Comparison of ENCODE assay signal across 18 cellular contexts in the genomic region with DNA sequence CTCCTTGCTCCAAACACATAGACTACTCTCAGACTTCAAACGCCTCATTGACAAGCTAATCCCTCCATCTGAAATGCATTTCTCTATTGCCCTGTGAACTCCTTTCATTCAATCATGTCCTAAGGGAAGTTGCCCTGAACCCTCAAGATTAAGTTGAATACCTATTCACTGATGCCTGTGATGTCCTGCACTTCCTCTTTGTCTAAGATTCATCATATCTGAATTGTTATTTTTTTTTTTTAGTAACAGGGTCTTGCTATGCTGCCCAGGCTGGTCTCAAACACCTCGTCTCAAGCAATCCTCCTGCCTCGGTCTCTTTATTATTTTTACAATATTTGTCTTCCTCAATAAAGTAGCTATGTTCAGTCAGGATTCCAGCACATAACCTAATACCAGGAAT. TPM values are rescaled to one million over a fixed set of nuclear protein-coding genes. Genes with fewer than 3 reads are reported as not detected.
DNase-seq lines count a peak whose midpoint lies in the region; ATAC-seq, FAIRE-seq and TF ChIP-seq lines count a peak whose summit lies in the region.
"Had no signal": no experiment of that assay in that cellular context is flagged by ENCODE, and none has a peak within 500 bp of the region (broad histone marks: within the 10 kb centered on the region; RNA-seq: fewer than 3 reads in every experiment).

No MANE protein-coding gene starts in this region.

- peak overlapping the region; percentile 37 for H3K4me2 ChIP-seq in HepG2 (ENCODE audit: low read depth, low read length)

- peak overlapping the region; percentile 9 for H3K4me3 Mint-ChIP-seq in activated naive CD8-positive, alpha-beta T cell treated with anti-CD3 and anti-CD28 coated beads, Interleukin-2, amount 10 ng/mL, durations not matched to agents 7 days and 5 days
- H3K4me3 Mint-ChIP-seq: central memory CD8-positive, alpha-beta T cell had no signal

- H3K36me3 Mint-ChIP-seq in activated naive CD8-positive, alpha-beta T cell treated with anti-CD3 and anti-CD28 coated beads, Interleukin-2, amount 10 ng/mL, durations not matched to agents 7 days and 5 days, result peaks cover 20% of the 10 kb centered on the region

- no peaks in the 10 kb centered on the region for H3K9me3 Mint-ChIP-seq in activated naive CD8-positive, alpha-beta T cell treated with anti-CD3 and anti-CD28 coated beads, Interleukin-2, amount 10 ng/mL, durations not matched to agents 7 days and 5 days
- H3K9me3 Mint-ChIP-seq: central memory CD8-positive, alpha-beta T cell had no signal

- H4K20me1 ChIP-seq in HepG2 (ENCODE audit: insufficient read depth, low read length), result peaks cover 20% of the 10 kb centered on the region

- in situ Hi-C loops in HepG2 (cut with HindIII; ENCODE audit: extremely low pct_ligation_motif_present, low pct_unique_long_range_greater_than_20kb), result no loop called here

- no peak for TF ChIP-seq POLR2A in HepG2 (IDR thresholded peaks at IDR 0.05; ENCODE audit: insufficient read depth in 1 of 2, low read depth in 2 of 2, low read length in 2 of 2)
- no peak for TF ChIP-seq POLR2A in right lobe of liver (IDR thresholded peaks at IDR 0.05)

- no peak overlapping the region for H3K9ac ChIP-seq in HepG2 (ENCODE audit: insufficient read depth, low read depth, low read length)

- H3K9me3 ChIP-seq in HepG2 (ENCODE audit: low read length), result no peaks in the 10 kb centered on the region
- no peaks in the 10 kb centered on the region for H3K9me3 ChIP-seq in right lobe of liver

- no peak overlapping the region for H3K27ac Mint-ChIP-seq in activated naive CD8-positive, alpha-beta T cell treated with anti-CD3 and anti-CD28 coated beads, Interleukin-2, amount 10 ng/mL, durations not matched to agents 7 days and 5 days

- POLR2A ChIA-PET in HepG2 (lab: Yijun Ruan, JAX), result interaction anchor here (1.0 kb wide), 1 partner anchor 13 kb away, joined by 3 read pairs; no protein-coding TSS in a partner anchor
- POLR2A ChIA-PET in activated naive CD8-positive, alpha-beta T cell treated with anti-CD3 and anti-CD28 coated beads, Interleukin-2, amount 10 ng/mL, durations not matched to agents 7 days and 5 days (lab: Charles Lee), result interaction anchor here (1.0 to 2.6 kb wide), 3 partner anchors 9 to 16 kb away, joined by 3 to 11 read pairs (median 4); a partner anchor contains a TSS

- BruUV-seq in HepG2 (replicated peaks; lab: Mats Ljungman, UMichigan), result no TSS peak

- intact Hi-C loops in HepG2 (cut with micrococcal nuclease; ENCODE audit: unreplicated experiment) (no loop called here), right lobe of liver (cut with DNase I) (no loop called here)

- no peak for TF ChIP-seq RAD21 in HepG2 (CRISPR knock-in tag; IDR thresholded peaks at IDR 0.05)

- H3K36me3 ChIP-seq in HepG2 (replicated peaks in 1 of 2; ENCODE audit: control insufficient read depth in 1 of 2, insufficient read depth in 2 of 2, low read length in 2 of 2), result peaks cover 4 to 26% of the 10 kb centered on the region in 2 experiments
- peaks cover 0 to 34% (median 11%) of the 10 kb centered on the region in 4 donors for H3K36me3 ChIP-seq in right lobe of liver

- H2AFZ ChIP-seq in HepG2 (ENCODE audit: low read length), result no peak overlapping the region

- no peaks in the 10 kb centered on the region; a peak in 1 of 5 replicates for H3K27me3 ChIP-seq in HepG2 (ENCODE audit: control insufficient read depth in 1 of 2, insufficient read depth in 2 of 2, low read length in 2 of 2)
- H3K27me3 ChIP-seq in right lobe of liver, result no peaks in the 10 kb centered on the region

- TF ChIP-seq EP300 in HepG2 (IDR thresholded peaks at IDR 0.05; ENCODE audit: low read depth in 2 of 2, low read length in 2 of 2), result no peak
- no peak for TF ChIP-seq EP300 in HepG2 (CRISPR knock-in tag; IDR thresholded peaks at IDR 0.05; ENCODE audit: borderline replicate concordance)

- CTCF ChIA-PET in HepG2 (lab: Yijun Ruan, JAX; ENCODE audit: low intra/inter-chr PET ratio, low total read pairs), result no interaction called here

- TF ChIP-seq CTCF in HepG2 (CRISPR knock-in tag; IDR thresholded peaks at IDR 0.05) (no peak), right lobe of liver (IDR thresholded peaks at IDR 0.05) (no peak)

- WGBS in HepG2 (ENCODE audit: low lambda C conversion rate), result 64% methylated on average over 3 of the region's 3 CpGs
- 56% methylated on average over 3 of the region's 3 CpGs for WGBS in right lobe of liver (ENCODE audit: insufficient coverage, low coverage, low lambda C conversion rate, missing lambda C conversion rate)

- no peak for FAIRE-seq in HepG2 (lab: Jason Lieb, UNC)

- no peak overlapping the region for H3K4me3 ChIP-seq in HepG2 (replicated peaks in 1 of 3; ENCODE audit: insufficient read depth in 1 of 3, low read depth in 2 of 3, low read length in 3 of 3)
- no peak overlapping the region for H3K4me3 ChIP-seq in right lobe of liver

- H3K4me1 ChIP-seq in HepG2 (ENCODE audit: insufficient read depth, low read length) (peaks cover 43% of the 10 kb centered on the region), right lobe of liver (peaks cover 0 to 42% (median 15%) of the 10 kb centered on the region in 4 donors)

- DNase-seq in HepG2 (ENCODE audit: low spot score), result no peak
- no peak for DNase-seq in right lobe of liver
- peak; percentile 24 for DNase-seq in MV-4-11 (lab: John Stamatoyannopoulos, UW)
- no peak for DNase-seq in activated naive CD8-positive, alpha-beta T cell treated with anti-CD3 and anti-CD28 coated beads, Interleukin-2, amount 10 ng/mL, durations not matched to agents 7 days and 5 days
- DNase-seq in middle frontal gyrus (ENCODE audit: extremely low spot score, low spot score), result no peak
- no peak for DNase-seq in stimulated activated CD4-positive, alpha-beta T cell treated with anti-CD3 and anti-CD28 coated beads, Interleukin-12 subunit alpha, Interleukin-12 subunit beta, amount 100 ng/mL, for 4 hours
- DNase-seq in NCI-H748 treated with DMSO at 0.1 percent for 48 hours (lab: John Stamatoyannopoulos, UW), result no peak
- DNase-seq: amniotic stem cell, DMS153, KG1, left ventricle myocardium superior, NCI-H1694 treated with DMSO at 0.1 percent for 48 hours, NCI-H524, WERI-Rb-1 had no signal

- no peak for ATAC-seq in HepG2
- no peak for ATAC-seq in right lobe of liver
- ATAC-seq in activated naive CD8-positive, alpha-beta T cell treated with anti-CD3 and anti-CD28 coated beads, Interleukin-2, amount 10 ng/mL, durations not matched to agents 7 days and 5 days (ENCODE audit: low read depth), result no peak
- no peak for ATAC-seq in HG03280 (IDR thresholded peaks at IDR 0.05; ENCODE audit: unreplicated experiment)
- ATAC-seq: left ventricle myocardium superior, SK-N-SH treated with all-trans-retinoic acid at 6 μM for 48 hours had no signal

- H3K27ac ChIP-seq in HepG2 (ENCODE audit: extremely low read length, insufficient read depth, low read length) (no peak overlapping the region), right lobe of liver (no peak overlapping the region)
- H3K27ac ChIP-seq: WERI-Rb-1 had no signal

- H3K27me3 Mint-ChIP-seq in activated naive CD8-positive, alpha-beta T cell treated with anti-CD3 and anti-CD28 coated beads, Interleukin-2, amount 10 ng/mL, durations not matched to agents 7 days and 5 days, result no peaks in the 10 kb centered on the region
- H3K27me3 Mint-ChIP-seq: central memory CD8-positive, alpha-beta T cell; progenitor cell of endocrine pancreas had no signal

- H3K4me1 Mint-ChIP-seq in activated naive CD8-positive, alpha-beta T cell treated with anti-CD3 and anti-CD28 coated beads, Interleukin-2, amount 10 ng/mL, durations not matched to agents 7 days and 5 days, result peaks cover 46% of the 10 kb centered on the region

- H3K79me2 ChIP-seq in HepG2 (ENCODE audit: insufficient read depth, low read length), result peaks cover 64% of the 10 kb centered on the region

RNA-seq across cellular contexts. Expression of a gene that starts 3.2 kb away (rescaled TPM):
- total RNA-seq in HepG2 (2016; rRNA removed; fragmentation: Illumina TruSeq; extraction: Trizol) (266 and 383 TPM in 2 replicates), right lobe of liver (10 to 100 TPM; 40.9 to 79.5 (median 67.5) TPM)
- total RNA-seq in HepG2 (2016; cell fraction: cytosol; rRNA removed; fragmentation: Illumina TruSeq; extraction: Trizol; ENCODE audit: low read depth), result 61.3 and 61.8 TPM in 2 replicates
- 256 and 402 TPM in 2 replicates for total RNA-seq in HepG2 (2016; cell fraction: insoluble cytoplasmic fraction; rRNA removed; fragmentation: Illumina TruSeq; extraction: Trizol)
- total RNA-seq in HepG2 (2016; cell fraction: membrane; rRNA removed; fragmentation: Illumina TruSeq; extraction: Trizol), result 95.4 and 107 TPM in 2 replicates
- 88.0 and 90.0 TPM in 2 replicates for total RNA-seq in HepG2 (2016; cell fraction: nucleus; rRNA removed; fragmentation: Illumina TruSeq; extraction: Trizol)
- polyA plus RNA-seq in HepG2 (2011; rRNA removed), result 76.8 and 125 TPM in 2 replicates
- polyA plus RNA-seq in HepG2 (2011; cell fraction: cytosol; rRNA removed), result 66.2 and 82.5 TPM in 2 replicates
- 17.0 and 19.6 TPM in 2 replicates for polyA plus RNA-seq in HepG2 (2011; cell fraction: nucleus; rRNA removed)
- polyA plus RNA-seq in HepG2 (2012), result 114 and 146 TPM in 2 replicates
- 58.3 and 63.3 TPM in 2 replicates for polyA plus RNA-seq in HepG2 (2016; cell fraction: cytosol; fragmentation: Illumina TruSeq; extraction: Trizol; ENCODE audit: low read depth)
- 295 and 339 TPM in 2 replicates for polyA plus RNA-seq in HepG2 (2016; cell fraction: insoluble cytoplasmic fraction; fragmentation: Illumina TruSeq; extraction: Trizol; ENCODE audit: low read depth)
- 78.4 and 83.3 TPM in 2 replicates for polyA plus RNA-seq in HepG2 (2016; cell fraction: membrane; fragmentation: Illumina TruSeq; extraction: Trizol; ENCODE audit: low read depth)
- 125 and 126 TPM in 2 replicates for polyA plus RNA-seq in HepG2 (2016; cell fraction: nucleus; fragmentation: Illumina TruSeq; extraction: Trizol; ENCODE audit: insufficient read depth, low read depth)
- polyA minus RNA-seq in HepG2 (2011; rRNA and poly(A)+ RNA removed; ENCODE audit: low replicate concordance), result 14.4 and 18.8 TPM in 2 replicates
- polyA minus RNA-seq in HepG2 (2011; cell fraction: cytosol; rRNA and poly(A)+ RNA removed), result 33.7 and 36.6 TPM in 2 replicates
- polyA minus RNA-seq in HepG2 (2011; cell fraction: nucleus; rRNA and poly(A)+ RNA removed), result 23.6 and 27.7 TPM in 2 replicates
- total RNA-seq in activated naive CD8-positive, alpha-beta T cell treated with anti-CD3 and anti-CD28 coated beads, Interleukin-2, amount 10 ng/mL, durations not matched to agents 7 days and 5 days, result 10 to 100 TPM; 98.9 to 99.8 TPM

RNA-seq across cellular contexts. Expression of a gene that starts 3.4 kb away (rescaled TPM):
- 56.0 and 81.2 TPM in 2 replicates for total RNA-seq in HepG2 (2016; rRNA removed; fragmentation: Illumina TruSeq; extraction: Trizol)
- total RNA-seq in HepG2 (2016; cell fraction: cytosol; rRNA removed; fragmentation: Illumina TruSeq; extraction: Trizol; ENCODE audit: low read depth), result 31.6 and 32.4 TPM in 2 replicates
- total RNA-seq in HepG2 (2016; cell fraction: insoluble cytoplasmic fraction; rRNA removed; fragmentation: Illumina TruSeq; extraction: Trizol), result 55.0 and 77.6 TPM in 2 replicates
- total RNA-seq in HepG2 (2016; cell fraction: membrane; rRNA removed; fragmentation: Illumina TruSeq; extraction: Trizol), result 27.6 and 29.5 TPM in 2 replicates
- total RNA-seq in HepG2 (2016; cell fraction: nucleus; rRNA removed; fragmentation: Illumina TruSeq; extraction: Trizol), result 66.7 and 77.9 TPM in 2 replicates
- polyA plus RNA-seq in HepG2 (2011; rRNA removed), result 28.9 and 39.0 TPM in 2 replicates
- polyA plus RNA-seq in HepG2 (2011; cell fraction: cytosol; rRNA removed), result 29.1 and 33.6 TPM in 2 replicates
- 31.9 and 36.0 TPM in 2 replicates for polyA plus RNA-seq in HepG2 (2011; cell fraction: nucleus; rRNA removed)
- 43.4 and 46.6 TPM in 2 replicates for polyA plus RNA-seq in HepG2 (2012)
- polyA plus RNA-seq in HepG2 (2016; cell fraction: cytosol; fragmentation: Illumina TruSeq; extraction: Trizol; ENCODE audit: low read depth), result 22.3 and 23.5 TPM in 2 replicates
- 55.4 and 63.5 TPM in 2 replicates for polyA plus RNA-seq in HepG2 (2016; cell fraction: insoluble cytoplasmic fraction; fragmentation: Illumina TruSeq; extraction: Trizol; ENCODE audit: low read depth)
- polyA plus RNA-seq in HepG2 (2016; cell fraction: membrane; fragmentation: Illumina TruSeq; extraction: Trizol; ENCODE audit: low read depth), result 20.8 and 23.1 TPM in 2 replicates
- polyA plus RNA-seq in HepG2 (2016; cell fraction: nucleus; fragmentation: Illumina TruSeq; extraction: Trizol; ENCODE audit: insufficient read depth, low read depth), result 123 and 127 TPM in 2 replicates
- 5.4 and 5.9 TPM in 2 replicates for polyA minus RNA-seq in HepG2 (2011; rRNA and poly(A)+ RNA removed; ENCODE audit: low replicate concordance)
- 11.1 and 11.3 TPM in 2 replicates for polyA minus RNA-seq in HepG2 (2011; cell fraction: cytosol; rRNA and poly(A)+ RNA removed)
- 23.7 and 27.7 TPM in 2 replicates for polyA minus RNA-seq in HepG2 (2011; cell fraction: nucleus; rRNA and poly(A)+ RNA removed)
- 10 to 100 TPM; 29.9 to 52.2 (median 43.9) TPM for total RNA-seq in right lobe of liver
- total RNA-seq in activated naive CD8-positive, alpha-beta T cell treated with anti-CD3 and anti-CD28 coated beads, Interleukin-2, amount 10 ng/mL, durations not matched to agents 7 days and 5 days, result 10 to 100 TPM; 45.2 to 46.6 TPM

RNA-seq across cellular contexts. Expression of a gene that starts 16.9 kb away (rescaled TPM):
- total RNA-seq in HepG2 (2016; rRNA removed; fragmentation: Illumina TruSeq; extraction: Trizol), result 1.1 and 1.3 TPM in 2 replicates
- total RNA-seq in HepG2 (2016; cell fraction: cytosol; rRNA removed; fragmentation: Illumina TruSeq; extraction: Trizol; ENCODE audit: low read depth), result 0.51 and 0.97 TPM in 2 replicates
- 1.2 and 2.0 TPM in 2 replicates for total RNA-seq in HepG2 (2016; cell fraction: insoluble cytoplasmic fraction; rRNA removed; fragmentation: Illumina TruSeq; extraction: Trizol)
- 1.1 and 1.8 TPM in 2 replicates for total RNA-seq in HepG2 (2016; cell fraction: membrane; rRNA removed; fragmentation: Illumina TruSeq; extraction: Trizol)
- 3.3 and 4.3 TPM in 2 replicates for total RNA-seq in HepG2 (2016; cell fraction: nucleus; rRNA removed; fragmentation: Illumina TruSeq; extraction: Trizol)
- polyA plus RNA-seq in HepG2 (2011; rRNA removed), result 0.37 and 0.68 TPM in 2 replicates
- 0.25 and 0.97 TPM in 2 replicates for polyA plus RNA-seq in HepG2 (2011; cell fraction: cytosol; rRNA removed)
- polyA plus RNA-seq in HepG2 (2011; cell fraction: nucleus; rRNA removed), result 0.48 and 0.66 TPM in 2 replicates
- 0.54 and 1.2 TPM in 2 replicates for polyA plus RNA-seq in HepG2 (2012)
- 0.60 and 0.75 TPM in 2 replicates for polyA plus RNA-seq in HepG2 (2016; cell fraction: cytosol; fragmentation: Illumina TruSeq; extraction: Trizol; ENCODE audit: low read depth)
- 1.4 and 1.5 TPM in 2 replicates for polyA plus RNA-seq in HepG2 (2016; cell fraction: insoluble cytoplasmic fraction; fragmentation: Illumina TruSeq; extraction: Trizol; ENCODE audit: low read depth)
- 0.36 and 0.58 TPM in 2 replicates for polyA plus RNA-seq in HepG2 (2016; cell fraction: membrane; fragmentation: Illumina TruSeq; extraction: Trizol; ENCODE audit: low read depth)
- polyA plus RNA-seq in HepG2 (2016; cell fraction: nucleus; fragmentation: Illumina TruSeq; extraction: Trizol; ENCODE audit: insufficient read depth, low read depth), result 2.2 and 3.3 TPM in 2 replicates
- polyA minus RNA-seq in HepG2 (2011; rRNA and poly(A)+ RNA removed; ENCODE audit: low replicate concordance), result 0.76 and 2.8 TPM in 2 replicates
- 0.99 TPM in 1 of 2 replicates, not detected in the other for polyA minus RNA-seq in HepG2 (2011; cell fraction: cytosol; rRNA and poly(A)+ RNA removed)
- 7.0 and 9.9 TPM in 2 replicates for polyA minus RNA-seq in HepG2 (2011; cell fraction: nucleus; rRNA and poly(A)+ RNA removed)
- 1 to 10 TPM; 2.4 to 6.7 (median 3.7) TPM for total RNA-seq in right lobe of liver
- total RNA-seq in activated naive CD8-positive, alpha-beta T cell treated with anti-CD3 and anti-CD28 coated beads, Interleukin-2, amount 10 ng/mL, durations not matched to agents 7 days and 5 days, result 1 to 10 TPM; 6.0 to 8.1 TPM
